ENCODE assay signal across 11 cellular contexts in the genomic region with DNA sequence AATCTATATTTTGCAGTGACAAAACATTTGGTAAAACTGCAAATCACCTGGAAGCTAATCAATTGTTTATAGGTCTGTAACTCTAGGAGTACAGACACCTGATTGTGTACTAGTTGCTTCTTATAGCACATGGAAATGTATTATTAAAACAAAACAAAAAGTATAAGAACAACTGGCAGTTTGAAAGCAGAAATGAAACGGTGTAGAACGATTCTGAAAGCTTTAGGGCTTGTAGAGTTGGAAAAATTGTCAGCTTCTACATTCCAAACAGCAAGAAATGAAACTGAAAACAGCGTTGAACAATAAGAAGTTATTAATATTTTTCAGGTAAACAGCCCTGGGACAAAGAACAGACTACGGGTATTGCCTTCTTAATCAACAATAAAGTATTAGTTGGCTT.
"Had no signal": no experiment of that assay in that cellular context is flagged by ENCODE, and none has a peak within 500 bp of the region (broad histone marks: within the 10 kb centered on the region; RNA-seq: fewer than 3 reads in every experiment).

No MANE protein-coding gene starts in this region.

- H3K9me3 ChIP-seq: ovary, suprapubic skin, upper lobe of left lung had no signal

- DNase-seq: activated B cell treated with CpG ODN at 0.5 μM for 24 hours; activated CD4-positive, alpha-beta T cell treated with anti-CD3 and anti-CD28 coated beads, Interleukin-2, amount 10 ng/mL, durations not matched to agents 7 days and 5 days; activated CD8-positive, alpha-beta memory T cell treated with anti-CD3 and anti-CD28 coated beads for 24 hours; activated naive CD4-positive, alpha-beta T cell treated with anti-CD3 and anti-CD28 coated beads for 36 hours; ovary; stimulated activated CD4-positive, alpha-beta T cell treated with anti-CD3 and anti-CD28 coated beads, Interleukin-12 subunit alpha, Interleukin-12 subunit beta, amount 100 ng/mL, for 4 hours; stimulated activated naive CD8-positive, alpha-beta T cell treated with anti-CD3 and anti-CD28 coated beads, Interleukin-15, Interleukin-2, amounts not matched to agents 100 U/mL and 50 U/mL, for 24 hours; upper lobe of left lung had no signal

- H3K27me3 ChIP-seq: cardiac muscle cell, ovary, suprapubic skin, upper lobe of left lung had no signal

- H3K4me3 ChIP-seq: cardiac muscle cell, ovary, suprapubic skin, upper lobe of left lung had no signal

- H3K4me1 ChIP-seq: suprapubic skin, upper lobe of left lung had no signal

- ATAC-seq: esophagus mucosa; stimulated activated naive CD8-positive, alpha-beta T cell treated with anti-CD3 and anti-CD28 coated beads, Interleukin-15, Interleukin-2, amounts not matched to agents 100 U/mL and 50 U/mL, for 24 hours had no signal

- H3K27ac ChIP-seq: cardiac muscle cell, ovary, suprapubic skin, upper lobe of left lung had no signal

- H3K36me3 ChIP-seq: cardiac muscle cell, ovary, suprapubic skin, upper lobe of left lung had no signal
